10 cellular contexts compared by ENCODE assay signal in the genomic region with DNA sequence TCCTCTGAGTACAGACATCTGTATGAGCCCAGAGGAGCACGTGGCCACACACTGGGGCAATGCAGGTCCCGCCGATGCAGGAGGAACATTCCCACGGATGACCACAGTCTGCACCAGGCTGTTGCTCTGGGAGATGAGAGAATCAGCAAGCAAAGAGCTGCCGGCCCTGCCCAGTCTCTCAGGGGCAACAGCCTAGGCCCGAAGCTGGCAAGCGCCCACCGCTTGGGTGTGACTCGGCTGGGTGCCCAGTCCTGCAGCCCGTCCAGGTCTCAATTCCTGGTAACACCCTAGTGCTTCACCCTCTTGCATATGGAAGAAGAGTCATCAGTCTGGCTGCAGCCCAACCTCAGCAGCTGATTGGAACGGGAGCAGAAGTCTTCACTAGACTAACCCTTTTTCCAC.
DNase-seq lines count a peak whose midpoint lies in the region; ATAC-seq, FAIRE-seq and TF ChIP-seq lines count a peak whose summit lies in the region.
"Had no signal": no experiment of that assay in that cellular context is flagged by ENCODE, and none has a peak within 500 bp of the region (broad histone marks: within the 10 kb centered on the region; RNA-seq: fewer than 3 reads in every experiment).

No MANE protein-coding gene starts in this region.

- DNase-seq in NCI-H1694 (lab: John Stamatoyannopoulos, UW): peak; percentile 9
- peak; percentile 43 for DNase-seq in endothelial cell of umbilical vein (ENCODE audit: low read depth, low spot score)
- peak; percentile 83 to 95 for DNase-seq in lower leg skin (ENCODE audit: low spot score in 2 of 2)
- DNase-seq in transverse colon: peak; percentile 89
- DNase-seq in testis: no peak
- DNase-seq in NK-92 (lab: John Stamatoyannopoulos, UW; ENCODE audit: unreplicated experiment): no peak
- DNase-seq in SIG-M5 (lab: John Stamatoyannopoulos, UW): no peak
- DNase-seq: activated CD4-positive, alpha-beta T cell treated with anti-CD3 and anti-CD28 coated beads for 36 hours had no signal

- H3K9ac ChIP-seq in endothelial cell of umbilical vein (replicated peaks; ENCODE audit: extremely low read depth, insufficient read depth, low read length): no peak overlapping the region

- no peak overlapping the region for H3K4me2 ChIP-seq in endothelial cell of umbilical vein (ENCODE audit: insufficient read depth, low read length)

- no peak for TF ChIP-seq EP300 in transverse colon (IDR thresholded peaks at IDR 0.05; ENCODE audit: low read depth)

- intact Hi-C loops in endothelial cell of umbilical vein (cut with micrococcal nuclease): no loop called here
- intact Hi-C loops in lower leg skin (cut with DNase I; ENCODE audit: low total_unique reads): no loop called here
- intact Hi-C loops in transverse colon (cut with DNase I; ENCODE audit: low total_unique reads): no loop called here
- intact Hi-C loops in testis (cut with DNase I; ENCODE audit: low total_unique reads): no loop called here

- H3K27ac ChIP-seq in endothelial cell of umbilical vein (ENCODE audit: insufficient read depth, low read depth, low read length) (no peak overlapping the region), transverse colon (peak overlapping the region in 2 of 4 donors; percentile 11 to 60), testis (no peak overlapping the region)

- ATAC-seq in GM19395 (IDR thresholded peaks at IDR 0.05; ENCODE audit: unreplicated experiment): no peak
- ATAC-seq: activated CD4-positive, alpha-beta T cell treated with anti-CD3 and anti-CD28 coated beads for 36 hours had no signal

- H3K36me3 ChIP-seq in endothelial cell of umbilical vein (ENCODE audit: control insufficient read depth in 2 of 2, extremely low read depth in 1 of 2, insufficient read depth in 2 of 2, low read length in 2 of 2) (no peaks in the 10 kb centered on the region), transverse colon (no peaks in the 10 kb centered on the region), testis (ENCODE audit: low read depth, missing control alignments) (no peaks in the 10 kb centered on the region)

- TF ChIP-seq POLR2A in endothelial cell of umbilical vein (IDR thresholded peaks at IDR 0.05; ENCODE audit: low read depth, low read length) (no peak), lower leg skin (IDR thresholded peaks at IDR 0.05) (no peak), transverse colon (IDR thresholded peaks at IDR 0.05) (no peak), testis (IDR thresholded peaks at IDR 0.05) (no peak)

- H3K27me3 ChIP-seq in endothelial cell of umbilical vein (ENCODE audit: control insufficient read depth in 2 of 2, insufficient read depth in 2 of 2, low read length in 2 of 2) (no peaks in the 10 kb centered on the region), transverse colon (no peaks in the 10 kb centered on the region), testis (no peaks in the 10 kb centered on the region)

- no TSS peak for BruUV-seq in endothelial cell of umbilical vein (replicated peaks; lab: Mats Ljungman, UMichigan)

- H3K4me3 ChIP-seq in endothelial cell of umbilical vein (replicated peaks in 1 of 3; ENCODE audit: insufficient read depth in 1 of 3, low read depth in 1 of 3, low read length in 3 of 3) (no peak overlapping the region), lower leg skin (ENCODE audit: low read depth, poor library complexity, severe bottlenecking) (no peak overlapping the region), transverse colon (no peak overlapping the region), testis (no peak overlapping the region)

- CTCF ChIA-PET in endothelial cell of umbilical vein (lab: Charles Lee): interaction anchor here (1.0 to 3.7 kb wide), 2 partner anchors 11 to 333 kb away, joined by 4 to 20 read pairs; no protein-coding TSS in a partner anchor

- 19 to 25% methylated on average over 8 to 11 of the region's 11 CpGs for WGBS in lower leg skin, 2 donors
- 37% methylated on average over 11 of the region's 11 CpGs; no CpG with 5 or more reads in 1 of the 2 donors for WGBS in transverse colon (ENCODE audit: low coverage in 1 of 2), 2 donors
- 49 to 71% methylated on average over 3 to 9 of the region's 11 CpGs for WGBS in testis, 2 donors

- FAIRE-seq in endothelial cell of umbilical vein (lab: Jason Lieb, UNC): no peak
- FAIRE-seq: G401.6 had no signal

- in situ Hi-C loops in transverse colon (cut with MboI; ENCODE audit: low pct_ligation_motif_present in 1 of 4, low pct_unique_long_range_greater_than_20kb in 1 of 4, low sequenced_read_pairs in 3 of 4): loop anchor here in 2 of 4 donors (25.0 kb wide), 2 partner anchors 195 to 330 kb away; no protein-coding TSS in a partner anchor

- no peaks in the 10 kb centered on the region for H3K9me1 ChIP-seq in endothelial cell of umbilical vein (replicated peaks; ENCODE audit: control insufficient read depth, extremely low read depth, insufficient read depth, low read length)

- no peak overlapping the region for H2AFZ ChIP-seq in endothelial cell of umbilical vein (ENCODE audit: low read depth, low read length)

- H3K4me1 ChIP-seq in endothelial cell of umbilical vein (ENCODE audit: control insufficient read depth, extremely low read depth, insufficient read depth, low read length) (peaks cover 27% of the 10 kb centered on the region), transverse colon (peaks cover 0 to 23% (median 15%) of the 10 kb centered on the region in 4 donors), testis (peaks cover 9% of the 10 kb centered on the region)

- H3K79me2 ChIP-seq in endothelial cell of umbilical vein (ENCODE audit: control insufficient read depth, insufficient read depth, low read length): no peaks in the 10 kb centered on the region

- TF ChIP-seq CTCF in endothelial cell of umbilical vein (IDR thresholded peaks at IDR 0.05; ENCODE audit: extremely low read depth in 1 of 2, insufficient read depth in 1 of 2, low read depth in 1 of 2, low read length in 2 of 2) (no peak), lower leg skin (IDR thresholded peaks at IDR 0.05) (no peak), transverse colon (IDR thresholded peaks at IDR 0.05) (no peak), testis (IDR thresholded peaks at IDR 0.05) (no peak)

- H3K9me3 ChIP-seq in endothelial cell of umbilical vein (replicated peaks; ENCODE audit: control insufficient read depth, insufficient read depth, low read length): no peaks in the 10 kb centered on the region
- H3K9me3 ChIP-seq in transverse colon: no peaks in the 10 kb centered on the region
- H3K9me3 ChIP-seq in testis: no peaks in the 10 kb centered on the region

- no peaks in the 10 kb centered on the region for H4K20me1 ChIP-seq in endothelial cell of umbilical vein (replicated peaks; ENCODE audit: control insufficient read depth, extremely low read depth, insufficient read depth, low read length)

- dilution Hi-C loops in endothelial cell of umbilical vein (cut with MboI; ENCODE audit: extremely low pct_ligation_motif_present, low sequenced_read_pairs): no loop called here

- POLR2A ChIA-PET in endothelial cell of umbilical vein (lab: Charles Lee): no interaction called here

TF ChIP-seq in endothelial cell of umbilical vein, 7 proteins besides CTCF, POLR2A, EP300 and RAD21:
- TF ChIP-seq POLR2AphosphoS5 (IDR thresholded peaks at IDR 0.05; ENCODE audit: insufficient read depth, low read depth, low read length) (no peak), FOS (IDR thresholded peaks at IDR 0.05; ENCODE audit: borderline replicate concordance, insufficient read depth, low read length) (no peak), GATA2 (IDR thresholded peaks at IDR 0.05; ENCODE audit: insufficient read depth, insufficient read length, low read depth, low read length) (no peak), JUN (IDR thresholded peaks at IDR 0.05; ENCODE audit: borderline replicate concordance, insufficient read depth, insufficient read length, low read depth) (no peak), EZH2 (IDR thresholded peaks at IDR 0.05; ENCODE audit: borderline replicate concordance, low read depth, low read length, severe bottlenecking) (no peak), MYC (IDR thresholded peaks at IDR 0.05; ENCODE audit: low read depth, low read length) (no peak)
- TF ChIP-seq, protein P1, sequence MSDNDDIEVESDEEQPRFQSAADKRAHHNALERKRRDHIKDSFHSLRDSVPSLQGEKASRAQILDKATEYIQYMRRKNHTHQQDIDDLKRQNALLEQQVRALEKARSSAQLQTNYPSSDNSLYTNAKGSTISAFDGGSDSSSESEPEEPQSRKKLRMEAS (IDR thresholded peaks at IDR 0.05; ENCODE audit: insufficient read depth, insufficient read length): no peak

Comparison
In these comparisons a context has a peak if more than half of its experiments do, and no peak if none do; other contexts are left out.
1. DNase-seq: peak in NCI-H1694 (single experiment), endothelial cell of umbilical vein (single experiment), lower leg skin (2 of 2) and transverse colon (single experiment); none in testis (single experiment), NK-92 (single experiment) and SIG-M5 (single experiment).